11 cellular contexts compared by ENCODE assay signal in genomic region chr12:13472690-13473089, GRCh38.
DNase-seq lines count a peak whose midpoint lies in the region; ATAC-seq and TF ChIP-seq lines count a peak whose summit lies in the region.
"Had no signal": no experiment of that assay in that cellular context is flagged by ENCODE, and none has a peak within 500 bp of the region (broad histone marks: within the 10 kb centered on the region; RNA-seq: fewer than 3 reads in every experiment).

No MANE protein-coding gene starts in this region.

- no peak overlapping the region for H3K9ac ChIP-seq in MM.1S (ENCODE audit: low read length)
- H3K9ac ChIP-seq: parathyroid adenoma had no signal

- H3K36me3 Mint-ChIP-seq in activated T-cell treated with anti-CD3 and anti-CD28 coated beads, Interleukin-2, amount 50 U/mL, for 4 hours (ENCODE audit: insufficient read depth): no peaks in the 10 kb centered on the region

- H3K4me1 Mint-ChIP-seq in activated T-cell treated with anti-CD3 and anti-CD28 coated beads, Interleukin-2, amount 50 U/mL, for 4 hours (ENCODE audit: low read depth): no peaks in the 10 kb centered on the region

- H3K4me3 Mint-ChIP-seq in activated T-cell treated with anti-CD3 and anti-CD28 coated beads, Interleukin-2, amount 50 U/mL, for 4 hours: no peak overlapping the region

- no peaks in the 10 kb centered on the region for H3K9me2 ChIP-seq in MM.1S (replicated peaks; ENCODE audit: insufficient read depth, low read length)

- TF ChIP-seq CTCF in MM.1S (IDR thresholded peaks at IDR 0.05; ENCODE audit: low read length) (no peak), ovary (IDR thresholded peaks at IDR 0.05) (no peak), upper lobe of right lung (IDR thresholded peaks at IDR 0.05) (no peak)

- H3K4me1 ChIP-seq in MM.1S (ENCODE audit: low read length) (peaks cover 18% of the 10 kb centered on the region), ovary (ENCODE audit: insufficient read depth) (no peaks in the 10 kb centered on the region), upper lobe of right lung (no peaks in the 10 kb centered on the region)
- H3K4me1 ChIP-seq: heart right ventricle, parathyroid adenoma had no signal

- no peak overlapping the region for H2AFZ ChIP-seq in MM.1S (ENCODE audit: low read length)
- H2AFZ ChIP-seq: parathyroid adenoma had no signal

- H3K4me2 ChIP-seq in MM.1S (ENCODE audit: low read depth, low read length): peak overlapping the region; percentile 30; the same call in 1 of the 2 replicates

- H4K20me1 ChIP-seq in MM.1S (ENCODE audit: insufficient read depth, low read length): no peaks in the 10 kb centered on the region

- H3K9me3 ChIP-seq in MM.1S (replicated peaks; ENCODE audit: insufficient read depth, low read length) (no peaks in the 10 kb centered on the region), ovary (no peaks in the 10 kb centered on the region), upper lobe of right lung (no peaks in the 10 kb centered on the region)
- H3K9me3 ChIP-seq: heart right ventricle had no signal

- H3F3A ChIP-seq in MM.1S (ENCODE audit: insufficient read depth, low read length): 0 out of 2 replicates have a peak, but pooled peaks cover 5% of the 10 kb centered on the region

- H3K4me3 ChIP-seq in MM.1S (ENCODE audit: low read length): no peak overlapping the region
- H3K4me3 ChIP-seq in ovary: no peak overlapping the region
- H3K4me3 ChIP-seq in upper lobe of right lung: no peak overlapping the region
- H3K4me3 ChIP-seq: heart right ventricle had no signal

- H3K27me3 ChIP-seq in MM.1S (replicated peaks; ENCODE audit: insufficient read depth, low read length) (0 out of 2 replicates have a peak, but pooled peaks cover 3% of the 10 kb centered on the region), ovary (no peaks in the 10 kb centered on the region), upper lobe of right lung (no peaks in the 10 kb centered on the region)

- peaks cover 22% of the 10 kb centered on the region for H3K27me3 Mint-ChIP-seq in activated T-cell treated with anti-CD3 and anti-CD28 coated beads, Interleukin-2, amount 50 U/mL, for 4 hours (ENCODE audit: low read depth)

- no peak for TF ChIP-seq POLR2A in ovary (IDR thresholded peaks at IDR 0.05)

- H3K27ac ChIP-seq in MM.1S (ENCODE audit: low read length) (peak overlapping the region; percentile 4; the same call in 1 of the 2 replicates), ovary (no peak overlapping the region), upper lobe of right lung (no peak overlapping the region)
- H3K27ac ChIP-seq: heart right ventricle, parathyroid adenoma had no signal

- peaks cover 4% of the 10 kb centered on the region for H3K9me3 Mint-ChIP-seq in activated T-cell treated with anti-CD3 and anti-CD28 coated beads, Interleukin-2, amount 50 U/mL, for 4 hours

- no peaks in the 10 kb centered on the region for H3K79me2 ChIP-seq in MM.1S (ENCODE audit: low read length)
- H3K79me2 ChIP-seq: parathyroid adenoma had no signal

- intact Hi-C loops in ovary (cut with DNase I): no loop called here
- intact Hi-C loops in upper lobe of right lung (cut with DNase I): no loop called here

- WGBS in ovary, 3 donors: 80 to 83% (median 83%) methylated on average over 5 of the region's 5 CpGs

- no peaks in the 10 kb centered on the region for H3K36me3 ChIP-seq in MM.1S (replicated peaks; ENCODE audit: insufficient read depth, low read length)
- no peaks in the 10 kb centered on the region for H3K36me3 ChIP-seq in ovary
- no peaks in the 10 kb centered on the region for H3K36me3 ChIP-seq in upper lobe of right lung
- H3K36me3 ChIP-seq: heart right ventricle had no signal

- no peak for DNase-seq in activated T-cell treated with anti-CD3 and anti-CD28 coated beads, Interleukin-2, amount 50 U/mL, for 4 hours
- DNase-seq in activated T-cell treated with anti-CD3 and anti-CD28 coated beads, Interleukin-2, amount 50 U/mL, for 1 hour: no peak
- DNase-seq in MM.1S: peak; percentile 76
- DNase-seq in ovary: no peak
- no peak for DNase-seq in NCI-H187 (lab: John Stamatoyannopoulos, UW)
- DNase-seq in upper lobe of right lung: no peak
- no peak for DNase-seq in T1000 (lab: John Stamatoyannopoulos, UW)
- DNase-seq: heart right ventricle, NCI-H2227 treated with DMSO at 0.1 percent for 48 hours had no signal

- peak; percentile 28 to 57 for ATAC-seq in activated T-cell treated with anti-CD3 and anti-CD28 coated beads, Interleukin-2, amount 50 U/mL, for 4 hours
- ATAC-seq in HG02840 (IDR thresholded peaks at IDR 0.05; ENCODE audit: low FRiP score, unreplicated experiment) (peak; percentile 97), upper lobe of right lung (no peak)
- ATAC-seq: heart right ventricle had no signal

- TF ChIP-seq EP300 in ovary (IDR thresholded peaks at IDR 0.05): no peak
